Comparison of ENCODE assay signal across 1 cellular context in the genomic region with DNA sequence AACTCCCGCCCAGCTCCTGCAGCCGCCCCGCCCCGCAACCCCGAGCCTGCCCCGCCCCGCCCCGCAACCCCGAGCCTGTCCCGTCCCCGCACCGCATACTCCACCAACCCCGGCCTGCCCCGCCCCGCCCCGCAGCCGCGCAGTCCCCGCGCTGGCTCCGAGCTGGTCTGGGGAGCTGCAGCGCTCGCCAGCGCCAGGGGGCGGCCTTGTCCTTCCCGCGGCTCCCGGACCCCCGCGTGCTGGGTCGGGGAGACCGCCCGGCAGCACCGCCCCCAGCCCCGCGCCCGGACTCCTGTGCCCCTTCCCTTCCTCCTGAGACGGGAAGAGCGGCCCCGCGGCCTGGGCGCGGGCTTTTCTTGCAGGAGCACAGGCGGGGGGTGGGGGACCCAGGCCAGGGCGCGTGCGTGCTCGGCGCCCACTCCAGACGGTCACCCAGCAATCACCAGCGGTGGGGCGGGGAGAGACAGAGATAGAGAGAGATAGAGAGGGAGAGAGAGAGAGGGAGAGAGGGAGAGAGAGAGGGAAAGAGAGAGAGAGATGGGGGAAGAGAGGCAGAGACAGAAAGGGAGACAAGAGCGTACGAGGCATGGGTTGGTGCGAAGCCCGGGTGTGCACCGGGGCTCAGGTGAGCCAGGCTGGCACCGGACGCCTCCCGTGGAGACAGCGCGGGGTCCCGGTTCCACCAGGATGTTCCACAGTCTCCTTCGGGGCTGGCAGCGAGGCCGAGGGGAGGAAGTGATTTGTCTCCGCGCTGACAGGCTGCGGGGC.
TF ChIP-seq lines count a peak whose summit lies in the region.

No MANE protein-coding gene starts in this region.

TF ChIP-seq in K562, 482 proteins besides CTCF, POLR2A, EP300 and RAD21 (continued from another document and continues in another):
- TF ChIP-seq, protein P1, sequence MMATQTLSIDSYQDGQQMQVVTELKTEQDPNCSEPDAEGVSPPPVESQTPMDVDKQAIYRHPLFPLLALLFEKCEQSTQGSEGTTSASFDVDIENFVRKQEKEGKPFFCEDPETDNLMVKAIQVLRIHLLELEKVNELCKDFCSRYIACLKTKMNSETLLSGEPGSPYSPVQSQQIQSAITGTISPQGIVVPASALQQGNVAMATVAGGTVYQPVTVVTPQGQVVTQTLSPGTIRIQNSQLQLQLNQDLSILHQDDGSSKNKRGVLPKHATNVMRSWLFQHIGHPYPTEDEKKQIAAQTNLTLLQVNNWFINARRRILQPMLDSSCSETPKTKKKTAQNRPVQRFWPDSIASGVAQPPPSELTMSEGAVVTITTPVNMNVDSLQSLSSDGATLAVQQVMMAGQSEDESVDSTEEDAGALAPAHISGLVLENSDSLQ (IDR thresholded peaks at IDR 0.05) = peak; percentile 48
- TF ChIP-seq, protein P2, sequence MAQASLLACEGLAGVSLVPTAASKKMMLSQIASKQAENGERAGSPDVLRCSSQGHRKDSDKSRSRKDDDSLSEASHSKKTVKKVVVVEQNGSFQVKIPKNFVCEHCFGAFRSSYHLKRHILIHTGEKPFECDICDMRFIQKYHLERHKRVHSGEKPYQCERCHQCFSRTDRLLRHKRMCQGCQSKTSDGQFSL (CRISPR knock-in tag; IDR thresholded peaks at IDR 0.05) = no peak
- TF ChIP-seq, protein P2 (tag; IDR thresholded peaks at IDR 0.05) = 0 out of 4 replicates have a peak, but pooled peaks of 1 of the 2 experiments have one; percentile 46
- TF ChIP-seq, protein P3, sequence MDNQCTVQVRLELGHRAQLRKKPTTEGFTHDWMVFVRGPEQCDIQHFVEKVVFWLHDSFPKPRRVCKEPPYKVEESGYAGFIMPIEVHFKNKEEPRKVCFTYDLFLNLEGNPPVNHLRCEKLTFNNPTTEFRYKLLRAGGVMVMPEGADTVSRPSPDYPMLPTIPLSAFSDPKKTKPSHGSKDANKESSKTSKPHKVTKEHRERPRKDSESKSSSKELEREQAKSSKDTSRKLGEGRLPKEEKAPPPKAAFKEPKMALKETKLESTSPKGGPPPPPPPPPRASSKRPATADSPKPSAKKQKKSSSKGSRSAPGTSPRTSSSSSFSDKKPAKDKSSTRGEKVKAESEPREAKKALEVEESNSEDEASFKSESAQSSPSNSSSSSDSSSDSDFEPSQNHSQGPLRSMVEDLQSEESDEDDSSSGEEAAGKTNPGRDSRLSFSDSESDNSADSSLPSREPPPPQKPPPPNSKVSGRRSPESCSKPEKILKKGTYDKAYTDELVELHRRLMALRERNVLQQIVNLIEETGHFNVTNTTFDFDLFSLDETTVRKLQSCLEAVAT (IDR thresholded peaks at IDR 0.05) = 0 out of 4 replicates have a peak, but pooled peaks of 1 of the 2 experiments have one; percentile 28
- TF ChIP-seq, protein P4, sequence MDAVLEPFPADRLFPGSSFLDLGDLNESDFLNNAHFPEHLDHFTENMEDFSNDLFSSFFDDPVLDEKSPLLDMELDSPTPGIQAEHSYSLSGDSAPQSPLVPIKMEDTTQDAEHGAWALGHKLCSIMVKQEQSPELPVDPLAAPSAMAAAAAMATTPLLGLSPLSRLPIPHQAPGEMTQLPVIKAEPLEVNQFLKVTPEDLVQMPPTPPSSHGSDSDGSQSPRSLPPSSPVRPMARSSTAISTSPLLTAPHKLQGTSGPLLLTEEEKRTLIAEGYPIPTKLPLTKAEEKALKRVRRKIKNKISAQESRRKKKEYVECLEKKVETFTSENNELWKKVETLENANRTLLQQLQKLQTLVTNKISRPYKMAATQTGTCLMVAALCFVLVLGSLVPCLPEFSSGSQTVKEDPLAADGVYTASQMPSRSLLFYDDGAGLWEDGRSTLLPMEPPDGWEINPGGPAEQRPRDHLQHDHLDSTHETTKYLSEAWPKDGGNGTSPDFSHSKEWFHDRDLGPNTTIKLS (IDR thresholded peaks at IDR 0.05; ENCODE audit: borderline replicate concordance, low read depth) = 0 out of 2 replicates have a peak, but pooled peaks have one; percentile 18
- TF ChIP-seq RHOXF2B (CRISPR knock-in tag; conservative IDR thresholded peaks at IDR 0.05) (no peak), NR1H2 (CRISPR knock-in tag; IDR thresholded peaks at IDR 0.05) (0 out of 2 replicates have a peak, but pooled peaks have one; percentile 13), ZBTB7A (IDR thresholded peaks at IDR 0.05; ENCODE audit: borderline replicate concordance, control insufficient read depth, low read depth, low read length) (peak; percentile 97), RB1 (IDR thresholded peaks at IDR 0.05; ENCODE audit: low read depth) (peak; percentile 66; the same call in 1 of the 2 replicates), NFRKB (IDR thresholded peaks at IDR 0.05; ENCODE audit: low read depth) (no peak), PHF20 (IDR thresholded peaks at IDR 0.05; ENCODE audit: partially characterized antibody) (peak; percentile 21), ELF2 (CRISPR knock-in tag; IDR thresholded peaks at IDR 0.05) (no peak), TEAD1 (CRISPR knock-in tag; IDR thresholded peaks at IDR 0.05) (no peak), POLR2G (IDR thresholded peaks at IDR 0.05; ENCODE audit: low read depth, low read length) (0 out of 2 replicates have a peak, but pooled peaks have one; percentile 17), CBX1 (IDR thresholded peaks at IDR 0.05; ENCODE audit: low read depth) (no peak), HDAC1 (IDR thresholded peaks at IDR 0.05) (peak in 1 of 2 experiments; percentile 75; a peak in 2 of 4 replicates)
- TF ChIP-seq, protein P5, sequence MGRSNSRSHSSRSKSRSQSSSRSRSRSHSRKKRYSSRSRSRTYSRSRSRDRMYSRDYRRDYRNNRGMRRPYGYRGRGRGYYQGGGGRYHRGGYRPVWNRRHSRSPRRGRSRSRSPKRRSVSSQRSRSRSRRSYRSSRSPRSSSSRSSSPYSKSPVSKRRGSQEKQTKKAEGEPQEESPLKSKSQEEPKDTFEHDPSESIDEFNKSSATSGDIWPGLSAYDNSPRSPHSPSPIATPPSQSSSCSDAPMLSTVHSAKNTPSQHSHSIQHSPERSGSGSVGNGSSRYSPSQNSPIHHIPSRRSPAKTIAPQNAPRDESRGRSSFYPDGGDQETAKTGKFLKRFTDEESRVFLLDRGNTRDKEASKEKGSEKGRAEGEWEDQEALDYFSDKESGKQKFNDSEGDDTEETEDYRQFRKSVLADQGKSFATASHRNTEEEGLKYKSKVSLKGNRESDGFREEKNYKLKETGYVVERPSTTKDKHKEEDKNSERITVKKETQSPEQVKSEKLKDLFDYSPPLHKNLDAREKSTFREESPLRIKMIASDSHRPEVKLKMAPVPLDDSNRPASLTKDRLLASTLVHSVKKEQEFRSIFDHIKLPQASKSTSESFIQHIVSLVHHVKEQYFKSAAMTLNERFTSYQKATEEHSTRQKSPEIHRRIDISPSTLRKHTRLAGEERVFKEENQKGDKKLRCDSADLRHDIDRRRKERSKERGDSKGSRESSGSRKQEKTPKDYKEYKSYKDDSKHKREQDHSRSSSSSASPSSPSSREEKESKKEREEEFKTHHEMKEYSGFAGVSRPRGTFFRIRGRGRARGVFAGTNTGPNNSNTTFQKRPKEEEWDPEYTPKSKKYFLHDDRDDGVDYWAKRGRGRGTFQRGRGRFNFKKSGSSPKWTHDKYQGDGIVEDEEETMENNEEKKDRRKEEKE (IDR thresholded peaks at IDR 0.05; ENCODE audit: borderline replicate concordance in 1 of 2, control insufficient read depth in 1 of 2, low read depth in 2 of 2, low read length in 1 of 2) = no peak
- TF ChIP-seq, protein P6, sequence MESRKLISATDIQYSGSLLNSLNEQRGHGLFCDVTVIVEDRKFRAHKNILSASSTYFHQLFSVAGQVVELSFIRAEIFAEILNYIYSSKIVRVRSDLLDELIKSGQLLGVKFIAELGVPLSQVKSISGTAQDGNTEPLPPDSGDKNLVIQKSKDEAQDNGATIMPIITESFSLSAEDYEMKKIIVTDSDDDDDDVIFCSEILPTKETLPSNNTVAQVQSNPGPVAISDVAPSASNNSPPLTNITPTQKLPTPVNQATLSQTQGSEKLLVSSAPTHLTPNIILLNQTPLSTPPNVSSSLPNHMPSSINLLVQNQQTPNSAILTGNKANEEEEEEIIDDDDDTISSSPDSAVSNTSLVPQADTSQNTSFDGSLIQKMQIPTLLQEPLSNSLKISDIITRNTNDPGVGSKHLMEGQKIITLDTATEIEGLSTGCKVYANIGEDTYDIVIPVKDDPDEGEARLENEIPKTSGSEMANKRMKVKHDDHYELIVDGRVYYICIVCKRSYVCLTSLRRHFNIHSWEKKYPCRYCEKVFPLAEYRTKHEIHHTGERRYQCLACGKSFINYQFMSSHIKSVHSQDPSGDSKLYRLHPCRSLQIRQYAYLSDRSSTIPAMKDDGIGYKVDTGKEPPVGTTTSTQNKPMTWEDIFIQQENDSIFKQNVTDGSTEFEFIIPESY (CRISPR knock-in tag; IDR thresholded peaks at IDR 0.05) = 0 out of 2 replicates have a peak, but pooled peaks have one; percentile 22
- TF ChIP-seq, protein P7, sequence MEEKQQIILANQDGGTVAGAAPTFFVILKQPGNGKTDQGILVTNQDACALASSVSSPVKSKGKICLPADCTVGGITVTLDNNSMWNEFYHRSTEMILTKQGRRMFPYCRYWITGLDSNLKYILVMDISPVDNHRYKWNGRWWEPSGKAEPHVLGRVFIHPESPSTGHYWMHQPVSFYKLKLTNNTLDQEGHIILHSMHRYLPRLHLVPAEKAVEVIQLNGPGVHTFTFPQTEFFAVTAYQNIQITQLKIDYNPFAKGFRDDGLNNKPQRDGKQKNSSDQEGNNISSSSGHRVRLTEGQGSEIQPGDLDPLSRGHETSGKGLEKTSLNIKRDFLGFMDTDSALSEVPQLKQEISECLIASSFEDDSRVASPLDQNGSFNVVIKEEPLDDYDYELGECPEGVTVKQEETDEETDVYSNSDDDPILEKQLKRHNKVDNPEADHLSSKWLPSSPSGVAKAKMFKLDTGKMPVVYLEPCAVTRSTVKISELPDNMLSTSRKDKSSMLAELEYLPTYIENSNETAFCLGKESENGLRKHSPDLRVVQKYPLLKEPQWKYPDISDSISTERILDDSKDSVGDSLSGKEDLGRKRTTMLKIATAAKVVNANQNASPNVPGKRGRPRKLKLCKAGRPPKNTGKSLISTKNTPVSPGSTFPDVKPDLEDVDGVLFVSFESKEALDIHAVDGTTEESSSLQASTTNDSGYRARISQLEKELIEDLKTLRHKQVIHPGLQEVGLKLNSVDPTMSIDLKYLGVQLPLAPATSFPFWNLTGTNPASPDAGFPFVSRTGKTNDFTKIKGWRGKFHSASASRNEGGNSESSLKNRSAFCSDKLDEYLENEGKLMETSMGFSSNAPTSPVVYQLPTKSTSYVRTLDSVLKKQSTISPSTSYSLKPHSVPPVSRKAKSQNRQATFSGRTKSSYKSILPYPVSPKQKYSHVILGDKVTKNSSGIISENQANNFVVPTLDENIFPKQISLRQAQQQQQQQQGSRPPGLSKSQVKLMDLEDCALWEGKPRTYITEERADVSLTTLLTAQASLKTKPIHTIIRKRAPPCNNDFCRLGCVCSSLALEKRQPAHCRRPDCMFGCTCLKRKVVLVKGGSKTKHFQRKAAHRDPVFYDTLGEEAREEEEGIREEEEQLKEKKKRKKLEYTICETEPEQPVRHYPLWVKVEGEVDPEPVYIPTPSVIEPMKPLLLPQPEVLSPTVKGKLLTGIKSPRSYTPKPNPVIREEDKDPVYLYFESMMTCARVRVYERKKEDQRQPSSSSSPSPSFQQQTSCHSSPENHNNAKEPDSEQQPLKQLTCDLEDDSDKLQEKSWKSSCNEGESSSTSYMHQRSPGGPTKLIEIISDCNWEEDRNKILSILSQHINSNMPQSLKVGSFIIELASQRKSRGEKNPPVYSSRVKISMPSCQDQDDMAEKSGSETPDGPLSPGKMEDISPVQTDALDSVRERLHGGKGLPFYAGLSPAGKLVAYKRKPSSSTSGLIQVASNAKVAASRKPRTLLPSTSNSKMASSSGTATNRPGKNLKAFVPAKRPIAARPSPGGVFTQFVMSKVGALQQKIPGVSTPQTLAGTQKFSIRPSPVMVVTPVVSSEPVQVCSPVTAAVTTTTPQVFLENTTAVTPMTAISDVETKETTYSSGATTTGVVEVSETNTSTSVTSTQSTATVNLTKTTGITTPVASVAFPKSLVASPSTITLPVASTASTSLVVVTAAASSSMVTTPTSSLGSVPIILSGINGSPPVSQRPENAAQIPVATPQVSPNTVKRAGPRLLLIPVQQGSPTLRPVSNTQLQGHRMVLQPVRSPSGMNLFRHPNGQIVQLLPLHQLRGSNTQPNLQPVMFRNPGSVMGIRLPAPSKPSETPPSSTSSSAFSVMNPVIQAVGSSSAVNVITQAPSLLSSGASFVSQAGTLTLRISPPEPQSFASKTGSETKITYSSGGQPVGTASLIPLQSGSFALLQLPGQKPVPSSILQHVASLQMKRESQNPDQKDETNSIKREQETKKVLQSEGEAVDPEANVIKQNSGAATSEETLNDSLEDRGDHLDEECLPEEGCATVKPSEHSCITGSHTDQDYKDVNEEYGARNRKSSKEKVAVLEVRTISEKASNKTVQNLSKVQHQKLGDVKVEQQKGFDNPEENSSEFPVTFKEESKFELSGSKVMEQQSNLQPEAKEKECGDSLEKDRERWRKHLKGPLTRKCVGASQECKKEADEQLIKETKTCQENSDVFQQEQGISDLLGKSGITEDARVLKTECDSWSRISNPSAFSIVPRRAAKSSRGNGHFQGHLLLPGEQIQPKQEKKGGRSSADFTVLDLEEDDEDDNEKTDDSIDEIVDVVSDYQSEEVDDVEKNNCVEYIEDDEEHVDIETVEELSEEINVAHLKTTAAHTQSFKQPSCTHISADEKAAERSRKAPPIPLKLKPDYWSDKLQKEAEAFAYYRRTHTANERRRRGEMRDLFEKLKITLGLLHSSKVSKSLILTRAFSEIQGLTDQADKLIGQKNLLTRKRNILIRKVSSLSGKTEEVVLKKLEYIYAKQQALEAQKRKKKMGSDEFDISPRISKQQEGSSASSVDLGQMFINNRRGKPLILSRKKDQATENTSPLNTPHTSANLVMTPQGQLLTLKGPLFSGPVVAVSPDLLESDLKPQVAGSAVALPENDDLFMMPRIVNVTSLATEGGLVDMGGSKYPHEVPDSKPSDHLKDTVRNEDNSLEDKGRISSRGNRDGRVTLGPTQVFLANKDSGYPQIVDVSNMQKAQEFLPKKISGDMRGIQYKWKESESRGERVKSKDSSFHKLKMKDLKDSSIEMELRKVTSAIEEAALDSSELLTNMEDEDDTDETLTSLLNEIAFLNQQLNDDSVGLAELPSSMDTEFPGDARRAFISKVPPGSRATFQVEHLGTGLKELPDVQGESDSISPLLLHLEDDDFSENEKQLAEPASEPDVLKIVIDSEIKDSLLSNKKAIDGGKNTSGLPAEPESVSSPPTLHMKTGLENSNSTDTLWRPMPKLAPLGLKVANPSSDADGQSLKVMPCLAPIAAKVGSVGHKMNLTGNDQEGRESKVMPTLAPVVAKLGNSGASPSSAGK (IDR thresholded peaks at IDR 0.05) = peak; percentile 77; the same call in 1 of the 2 replicates
- TF ChIP-seq, protein P8, sequence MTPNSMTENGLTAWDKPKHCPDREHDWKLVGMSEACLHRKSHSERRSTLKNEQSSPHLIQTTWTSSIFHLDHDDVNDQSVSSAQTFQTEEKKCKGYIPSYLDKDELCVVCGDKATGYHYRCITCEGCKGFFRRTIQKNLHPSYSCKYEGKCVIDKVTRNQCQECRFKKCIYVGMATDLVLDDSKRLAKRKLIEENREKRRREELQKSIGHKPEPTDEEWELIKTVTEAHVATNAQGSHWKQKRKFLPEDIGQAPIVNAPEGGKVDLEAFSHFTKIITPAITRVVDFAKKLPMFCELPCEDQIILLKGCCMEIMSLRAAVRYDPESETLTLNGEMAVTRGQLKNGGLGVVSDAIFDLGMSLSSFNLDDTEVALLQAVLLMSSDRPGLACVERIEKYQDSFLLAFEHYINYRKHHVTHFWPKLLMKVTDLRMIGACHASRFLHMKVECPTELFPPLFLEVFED (CRISPR knock-in tag; conservative IDR thresholded peaks at IDR 0.05) = 0 out of 2 replicates have a peak, but pooled peaks have one; percentile 44
